In genomic region chr9:91751922-91752321, GRCh38 we compare ENCODE assay signal across 31 cellular contexts.
DNase-seq lines count a peak whose midpoint lies in the region; ATAC-seq and TF ChIP-seq lines count a peak whose summit lies in the region.
"Had no signal": no experiment of that assay in that cellular context is flagged by ENCODE, and none has a peak within 500 bp of the region (broad histone marks: within the 10 kb centered on the region; RNA-seq: fewer than 3 reads in every experiment).

No MANE protein-coding gene starts in this region.

- H3K27ac Mint-ChIP-seq in glutamatergic neuron (ENCODE audit: unreplicated experiment), result peak overlapping the region; percentile 75
- H3K27ac Mint-ChIP-seq: activated CD8-positive, alpha-beta T cell treated with anti-CD3 and anti-CD28 coated beads, Interleukin-2, amount 10 ng/mL, durations not matched to agents 7 days and 5 days; activated naive CD8-positive, alpha-beta T cell treated with anti-CD3 and anti-CD28 coated beads, Interleukin-2, amount 10 ng/mL, durations not matched to agents 7 days and 5 days; HFFc6; immature natural killer cell; naive thymus-derived CD8-positive, alpha-beta T cell; stimulated activated memory B cell treated with anti-CD40 and anti-IgM and Interleukin-4, amounts not matched to agents 10 μg/mL and 1 μg/mL and 100 μg/mL, for 72 hours had no signal

- TF ChIP-seq CTCF in cardiac fibroblast (IDR thresholded peaks at IDR 0.05; ENCODE audit: low read depth, low read length), result no peak
- TF ChIP-seq CTCF in glutamatergic neuron (IDR thresholded peaks at IDR 0.05; ENCODE audit: partially characterized antibody, unreplicated experiment), result no peak

- no peak overlapping the region for H3K4me3 Mint-ChIP-seq in glutamatergic neuron (ENCODE audit: unreplicated experiment)
- H3K4me3 Mint-ChIP-seq: activated CD8-positive, alpha-beta T cell treated with anti-CD3 and anti-CD28 coated beads, Interleukin-2, amount 10 ng/mL, durations not matched to agents 7 days and 5 days; activated naive CD8-positive, alpha-beta T cell treated with anti-CD3 and anti-CD28 coated beads, Interleukin-2, amount 10 ng/mL, durations not matched to agents 7 days and 5 days; HFFc6; immature natural killer cell; naive thymus-derived CD8-positive, alpha-beta T cell; stimulated activated memory B cell treated with anti-CD40 and anti-IgM and Interleukin-4, amounts not matched to agents 10 μg/mL and 1 μg/mL and 100 μg/mL, for 72 hours had no signal

- peaks cover 11% of the 10 kb centered on the region for H3K9me3 Mint-ChIP-seq in glutamatergic neuron (ENCODE audit: unreplicated experiment)
- H3K9me3 Mint-ChIP-seq: activated naive CD8-positive, alpha-beta T cell treated with anti-CD3 and anti-CD28 coated beads, Interleukin-2, amount 10 ng/mL, durations not matched to agents 7 days and 5 days; HFFc6; immature natural killer cell; naive thymus-derived CD8-positive, alpha-beta T cell; stimulated activated memory B cell treated with anti-CD40 and anti-IgM and Interleukin-4, amounts not matched to agents 10 μg/mL and 1 μg/mL and 100 μg/mL, for 72 hours had no signal

- no peak for ATAC-seq in HG03135 (IDR thresholded peaks at IDR 0.05; ENCODE audit: unreplicated experiment)
- ATAC-seq: activated CD8-positive, alpha-beta T cell treated with anti-CD3 and anti-CD28 coated beads, Interleukin-2, amount 10 ng/mL, durations not matched to agents 7 days and 5 days; naive thymus-derived CD8-positive, alpha-beta T cell; stimulated activated memory B cell treated with anti-CD40 and anti-IgM and Interleukin-4, amounts not matched to agents 10 μg/mL and 1 μg/mL and 100 μg/mL, for 72 hours had no signal

- H3K27me3 Mint-ChIP-seq in glutamatergic neuron (ENCODE audit: unreplicated experiment), result peaks cover 5% of the 10 kb centered on the region

- no peak overlapping the region for H3K4me3 ChIP-seq in cardiac fibroblast (replicated peaks in 1 of 2; ENCODE audit: low read depth in 2 of 2, low read length in 2 of 2)
- H3K4me3 ChIP-seq: BLaER1 treated with 17β-estradiol and CSF1 and Interleukin-3, amounts not matched to agents 10 nM and 100 nM; hepatocyte; left ventricle myocardium inferior; PC-9; spleen; suprapubic skin had no signal

- H3K36me3 Mint-ChIP-seq in glutamatergic neuron (ENCODE audit: unreplicated experiment), result peaks cover 4% of the 10 kb centered on the region
- H3K36me3 Mint-ChIP-seq: activated naive CD8-positive, alpha-beta T cell treated with anti-CD3 and anti-CD28 coated beads, Interleukin-2, amount 10 ng/mL, durations not matched to agents 7 days and 5 days; immature natural killer cell; naive thymus-derived CD8-positive, alpha-beta T cell; stimulated activated memory B cell treated with anti-CD40 and anti-IgM and Interleukin-4, amounts not matched to agents 10 μg/mL and 1 μg/mL and 100 μg/mL, for 72 hours had no signal

- DNase-seq in AG08395 (ENCODE audit: low spot score) (peak; percentile 44), LHCN-M2 (ENCODE audit: low read depth) (peak; percentile 18), cardiac fibroblast (ENCODE audit: low read depth in 2 of 2) (peak; percentile 64 to 67), glutamatergic neuron (no peak), SKM-1 (lab: John Stamatoyannopoulos, UW; ENCODE audit: unreplicated experiment) (no peak), LoVo (ENCODE audit: low spot score) (no peak)
- DNase-seq in stimulated activated CD4-positive, alpha-beta T cell treated with anti-CD3 and anti-CD28 coated beads, Interleukin-4, amount 100 ng/mL, for 1 hour, result no peak
- DNase-seq: activated CD4-positive, alpha-beta T cell treated with anti-CD3 and anti-CD28 coated beads for 1 hour; activated CD8-positive, alpha-beta T cell treated with anti-CD3 and anti-CD28 coated beads, Interleukin-2, amount 10 ng/mL, durations not matched to agents 7 days and 5 days; activated effector memory CD4-positive, alpha-beta T cell treated with anti-CD3 and anti-CD28 coated beads, Interleukin-2, amount 50 U/mL, for 16 hours; activated naive CD8-positive, alpha-beta T cell treated with anti-CD3 and anti-CD28 coated beads, Interleukin-2, amount 10 ng/mL, durations not matched to agents 7 days and 5 days; activated T-cell treated with anti-CD3 and anti-CD28 coated beads for 4 hours; DND-41; foreskin melanocyte; HFFc6; immature natural killer cell; left ventricle myocardium inferior; midbrain; naive thymus-derived CD8-positive, alpha-beta T cell; NCI-H1436; NCI-H510A; PC-9; retina; SIG-M5; spleen; stimulated activated CD4-positive, alpha-beta T cell treated with anti-CD3 and anti-CD28 coated beads, Interleukin-2, amount 100 ng/mL, for 48 hours had no signal

- peaks cover 41% of the 10 kb centered on the region for H3K4me1 Mint-ChIP-seq in glutamatergic neuron (ENCODE audit: low read depth, unreplicated experiment)
- H3K4me1 Mint-ChIP-seq: activated naive CD8-positive, alpha-beta T cell treated with anti-CD3 and anti-CD28 coated beads, Interleukin-2, amount 10 ng/mL, durations not matched to agents 7 days and 5 days; immature natural killer cell; naive thymus-derived CD8-positive, alpha-beta T cell; stimulated activated memory B cell treated with anti-CD40 and anti-IgM and Interleukin-4, amounts not matched to agents 10 μg/mL and 1 μg/mL and 100 μg/mL, for 72 hours had no signal

Comparison
In these comparisons a context has a peak if more than half of its experiments do, and no peak if none do; other contexts are left out.
1. DNase-seq: peak in AG08395 (single experiment), LHCN-M2 (single experiment) and cardiac fibroblast (2 of 2); none in glutamatergic neuron (single experiment), SKM-1 (single experiment), stimulated activated CD4-positive, alpha-beta T cell treated with anti-CD3 and anti-CD28 coated beads, Interleukin-4, amount 100 ng/mL, for 1 hour (single experiment) and LoVo (single experiment).